In the genomic region with DNA sequence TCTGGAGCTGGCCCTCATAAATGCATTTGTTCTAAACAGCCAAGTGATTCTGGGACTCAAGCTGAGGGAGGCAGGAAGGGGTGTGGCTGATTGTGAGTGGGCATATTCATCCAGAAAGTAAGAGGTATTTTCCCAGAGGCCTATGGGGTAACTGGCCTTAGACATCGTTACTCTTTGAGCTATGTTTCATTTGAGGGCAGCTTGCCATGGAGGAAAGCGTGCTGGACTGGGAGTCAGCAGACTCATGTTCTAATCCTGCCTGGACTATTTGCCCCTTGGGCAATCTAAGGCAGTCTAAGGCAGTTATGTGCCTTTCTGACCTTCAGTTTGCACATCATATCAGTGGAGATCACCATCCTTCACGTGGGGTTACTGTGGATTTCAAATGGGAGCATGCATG, we compare ENCODE assay signal across 15 cellular contexts.
DNase-seq lines count a peak whose midpoint lies in the region; ATAC-seq, FAIRE-seq and TF ChIP-seq lines count a peak whose summit lies in the region.
"Had no signal": no experiment of that assay in that cellular context is flagged by ENCODE, and none has a peak within 500 bp of the region (broad histone marks: within the 10 kb centered on the region; RNA-seq: fewer than 3 reads in every experiment).

No MANE protein-coding gene starts in this region.

- H3K4me2 ChIP-seq in H1 (ENCODE audit: insufficient read depth in 1 of 2, low read depth in 2 of 2, low read length in 2 of 2), result no peak overlapping the region
- H3K4me2 ChIP-seq: BLaER1 treated with 17β-estradiol and CSF1 and Interleukin-3, amounts not matched to agents 10 nM and 100 nM had no signal

- POLR2A ChIA-PET in H1 (lab: Charles Lee; ENCODE audit: partially characterized antibody), result interaction anchor here (0.8 kb wide), 1 partner anchor 11 kb away, joined by 3 read pairs; no protein-coding TSS in a partner anchor

- 95% methylated on average over 3 of the region's 3 CpGs; no CpG with 5 or more reads in 1 of the 2 experiments for WGBS in H1 (ENCODE audit: extremely low coverage in 1 of 2, insufficient coverage in 1 of 2, insufficient read length in 1 of 2, insufficient replicate concordance in 2 of 2, low coverage in 1 of 2, low lambda C conversion rate in 2 of 2, missing lambda C conversion rate in 1 of 2), 2 experiments

- DNase-seq in Daoy (ENCODE audit: low read depth) (peak; percentile 9), H1 (ENCODE audit: low read depth in 1 of 2, low spot score in 2 of 2) (no peak), omental fat pad (ENCODE audit: low spot score) (peak; percentile 25), frontal cortex (ENCODE audit: low spot score in 2 of 2) (no peak), NCI-H2081 treated with DMSO at 0.1 percent for 48 hours (lab: John Stamatoyannopoulos, UW) (no peak)
- DNase-seq in effector memory CD8-positive, alpha-beta T cell, result no peak
- DNase-seq: activated B cell treated with CpG ODN at 0.5 μM for 24 hours, NCI-H446 treated with DMSO at 0.1 percent for 48 hours, SHP77 treated with DMSO at 0.1 percent for 48 hours had no signal

- ATAC-seq in HG02870 (IDR thresholded peaks at IDR 0.05; ENCODE audit: unreplicated experiment) (peak; percentile 61), omental fat pad (ENCODE audit: low FRiP score) (peak; percentile 64), HG02798 (IDR thresholded peaks at IDR 0.05; ENCODE audit: poor library complexity, unreplicated experiment) (no peak)
- no peak for ATAC-seq in effector memory CD8-positive, alpha-beta T cell (replicated peaks)

- no peak overlapping the region for H3K4me3 ChIP-seq in H1 (ENCODE audit: extremely low read depth in 1 of 4, insufficient read depth in 2 of 4, low read depth in 3 of 4, low read length in 4 of 4)
- H3K4me3 ChIP-seq: BLaER1 treated with 17β-estradiol and CSF1 and Interleukin-3, amounts not matched to agents 10 nM and 100 nM; HAP-1 had no signal

- no peaks in the 10 kb centered on the region for H3K79me2 ChIP-seq in H1 (ENCODE audit: control insufficient read depth in 1 of 2, insufficient read depth in 2 of 2, low read length in 2 of 2)

- CTCF ChIA-PET in H1 (lab: Charles Lee; ENCODE audit: partially characterized antibody), result interaction anchor here (1.1 to 1.3 kb wide), 2 partner anchors 48 to 137 kb away, joined by 3 to 4 read pairs; no protein-coding TSS in a partner anchor

- H3K18ac ChIP-seq in H1 (ENCODE audit: extremely low read depth, low read length), result no peak overlapping the region

- no peaks in the 10 kb centered on the region for H3K9me3 ChIP-seq in H1 (ENCODE audit: insufficient read depth in 2 of 2, low read depth in 1 of 2, low read length in 1 of 2)
- H3K9me3 ChIP-seq: BLaER1 treated with 17β-estradiol and CSF1 and Interleukin-3, amounts not matched to agents 10 nM and 100 nM; HAP-1 had no signal

- H3K36me3 ChIP-seq in H1 (ENCODE audit: control insufficient read depth in 2 of 4, insufficient read depth in 4 of 4, low read length in 3 of 4), result no peaks in the 10 kb centered on the region
- H3K36me3 ChIP-seq: BLaER1 treated with 17β-estradiol and CSF1 and Interleukin-3, amounts not matched to agents 10 nM and 100 nM; HAP-1 had no signal

- peaks cover 30 to 45% of the 10 kb centered on the region in 2 donors for H3K27me3 Mint-ChIP-seq in effector memory CD8-positive, alpha-beta T cell

- TF ChIP-seq POLR2A in H1 (IDR thresholded peaks at IDR 0.05; ENCODE audit: control extremely low read depth in 1 of 2, low read depth in 2 of 2, low read length in 2 of 2), result no peak

- no peaks in the 10 kb centered on the region for H3K23me2 ChIP-seq in H1 (ENCODE audit: low read depth, low read length)

- H3K9me3 Mint-ChIP-seq in effector memory CD8-positive, alpha-beta T cell, result no peaks in the 10 kb centered on the region
- H3K9me3 Mint-ChIP-seq: activated B cell treated with CpG ODN at 0.5 μM for 24 hours; activated T-helper 2 cell treated with anti-CD3 and anti-CD28 coated beads, Interferon-gamma antibody, Interleukin-2, Interleukin-4, amounts not matched to agents 10 μg/mL and 5 μg/mL and 100 μg/mL, durations not matched to agents 14 hours and 24 hours and 36 hours; mesothelial cell of epicardium had no signal

- no peak overlapping the region for H3K27ac ChIP-seq in H1 (ENCODE audit: low read depth, low read length)
- H3K27ac ChIP-seq: BLaER1 treated with 17β-estradiol and CSF1 and Interleukin-3, amounts not matched to agents 10 nM and 100 nM had no signal

- no peaks in the 10 kb centered on the region for H3K4me1 Mint-ChIP-seq in effector memory CD8-positive, alpha-beta T cell (ENCODE audit: low read depth in 2 of 2)
- H3K4me1 Mint-ChIP-seq: activated B cell treated with CpG ODN at 0.5 μM for 24 hours had no signal

- no peak overlapping the region for H4K91ac ChIP-seq in H1 (replicated peaks; ENCODE audit: insufficient read length, low read length)

- H2AK5ac ChIP-seq in H1 (ENCODE audit: low read depth, low read length), result no peak overlapping the region

- no peak overlapping the region for H4K5ac ChIP-seq in H1 (ENCODE audit: insufficient read length, low read depth, low read length)

- no peak overlapping the region for H2AFZ ChIP-seq in H1 (ENCODE audit: low read length)

- FAIRE-seq in H1 (lab: Jason Lieb, UNC) (no peak), frontal cortex (lab: Jason Lieb, UNC) (no peak)

- H4K8ac ChIP-seq in H1 (ENCODE audit: extremely low read depth, insufficient read depth, low read length), result no peak overlapping the region

- no peak overlapping the region for H3K27ac Mint-ChIP-seq in effector memory CD8-positive, alpha-beta T cell
- H3K27ac Mint-ChIP-seq: activated B cell treated with CpG ODN at 0.5 μM for 24 hours; activated T-helper 2 cell treated with anti-CD3 and anti-CD28 coated beads, Interferon-gamma antibody, Interleukin-2, Interleukin-4, amounts not matched to agents 10 μg/mL and 5 μg/mL and 100 μg/mL, durations not matched to agents 14 hours and 24 hours and 36 hours had no signal

- no peaks in the 10 kb centered on the region for H3K79me1 ChIP-seq in H1 (ENCODE audit: low read depth, low read length)

- H3K27me3 ChIP-seq in H1 (replicated peaks in 1 of 4; ENCODE audit: control insufficient read depth in 3 of 4, extremely low read depth in 1 of 4, insufficient read depth in 3 of 4, low read length in 3 of 4), result no peaks in the 10 kb centered on the region
- H3K27me3 ChIP-seq: BLaER1 treated with 17β-estradiol and CSF1 and Interleukin-3, amounts not matched to agents 10 nM and 100 nM had no signal

- no peak overlapping the region for H2BK20ac ChIP-seq in H1 (ENCODE audit: low read length)

- no peak for TF ChIP-seq CTCF in H1 (IDR thresholded peaks at IDR 0.05; ENCODE audit: control extremely low read depth in 1 of 3, insufficient read depth in 1 of 3, low read depth in 1 of 3, low read length in 3 of 3)
- no peak for TF ChIP-seq CTCF in omental fat pad (IDR thresholded peaks at IDR 0.05)

- H3K23ac ChIP-seq in H1 (ENCODE audit: insufficient read length), result no peak overlapping the region

- TF ChIP-seq EP300 in H1 (IDR thresholded peaks at IDR 0.05; ENCODE audit: borderline replicate concordance in 1 of 2, low read depth in 2 of 2, low read length in 2 of 2), result no peak

- no peak overlapping the region for H3K9ac ChIP-seq in H1 (replicated peaks in 1 of 4; ENCODE audit: extremely low read depth in 1 of 4, low read depth in 3 of 4, low read length in 3 of 4)
- H3K9ac ChIP-seq: BLaER1 treated with 17β-estradiol and CSF1 and Interleukin-3, amounts not matched to agents 10 nM and 100 nM had no signal

- no peak overlapping the region for H3K4me3 Mint-ChIP-seq in effector memory CD8-positive, alpha-beta T cell
- H3K4me3 Mint-ChIP-seq: activated B cell treated with CpG ODN at 0.5 μM for 24 hours, mesothelial cell of epicardium had no signal

- no peak overlapping the region for H2BK120ac ChIP-seq in H1 (replicated peaks; ENCODE audit: low read depth, low read length)

- peaks cover 3% of the 10 kb centered on the region for H3K36me3 Mint-ChIP-seq in effector memory CD8-positive, alpha-beta T cell (ENCODE audit: insufficient read depth)
- H3K36me3 Mint-ChIP-seq: mesothelial cell of epicardium had no signal

- H3K56ac ChIP-seq in H1 (replicated peaks; ENCODE audit: insufficient read length, low read depth, low read length), result no peak overlapping the region

- no peak for TF ChIP-seq RAD21 in H1 (IDR thresholded peaks at IDR 0.05 in 1 of 2, conservative IDR thresholded peaks at IDR 0.05 in 1 of 2; ENCODE audit: low read depth in 2 of 2, low read length in 2 of 2)

- H2BK15ac ChIP-seq in H1 (ENCODE audit: low read length), result 0 out of 2 replicates have a peak overlapping the region, but pooled peaks have one; percentile 37

- H4K20me1 ChIP-seq in H1 (replicated peaks in 1 of 2; ENCODE audit: control insufficient read depth in 1 of 2, insufficient read depth in 2 of 2, low read length in 2 of 2), result no peaks in the 10 kb centered on the region
- H4K20me1 ChIP-seq: BLaER1 treated with 17β-estradiol and CSF1 and Interleukin-3, amounts not matched to agents 10 nM and 100 nM had no signal

- H3K4ac ChIP-seq in H1 (replicated peaks; ENCODE audit: insufficient read length, low read depth, low read length), result no peak overlapping the region

- H3K4me1 ChIP-seq in H1 (replicated peaks in 1 of 4; ENCODE audit: control insufficient read depth in 3 of 4, insufficient read depth in 4 of 4, low read length in 3 of 4), result no peaks in the 10 kb centered on the region
- H3K4me1 ChIP-seq: BLaER1 treated with 17β-estradiol and CSF1 and Interleukin-3, amounts not matched to agents 10 nM and 100 nM; HAP-1 had no signal

- no peak overlapping the region for H2BK5ac ChIP-seq in H1 (ENCODE audit: low read depth, low read length)

- H3K14ac ChIP-seq in H1 (ENCODE audit: insufficient read length), result no peak overlapping the region

- no peak overlapping the region for H2BK12ac ChIP-seq in H1 (ENCODE audit: low read depth, low read length)

TF ChIP-seq in H1, 55 proteins besides CTCF, POLR2A, EP300 and RAD21 (continues in another document):
- TF ChIP-seq TBP (IDR thresholded peaks at IDR 0.05; ENCODE audit: low read depth, low read length), result no peak
- TF ChIP-seq RXRA (IDR thresholded peaks at IDR 0.05; ENCODE audit: insufficient read depth, low read depth, low read length), result no peak
- TF ChIP-seq SAP30 (IDR thresholded peaks at IDR 0.05; ENCODE audit: insufficient read depth, insufficient replicate concordance, low read length), result no peak
- TF ChIP-seq, protein P1, sequence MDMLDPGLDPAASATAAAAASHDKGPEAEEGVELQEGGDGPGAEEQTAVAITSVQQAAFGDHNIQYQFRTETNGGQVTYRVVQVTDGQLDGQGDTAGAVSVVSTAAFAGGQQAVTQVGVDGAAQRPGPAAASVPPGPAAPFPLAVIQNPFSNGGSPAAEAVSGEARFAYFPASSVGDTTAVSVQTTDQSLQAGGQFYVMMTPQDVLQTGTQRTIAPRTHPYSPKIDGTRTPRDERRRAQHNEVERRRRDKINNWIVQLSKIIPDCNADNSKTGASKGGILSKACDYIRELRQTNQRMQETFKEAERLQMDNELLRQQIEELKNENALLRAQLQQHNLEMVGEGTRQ (IDR thresholded peaks at IDR 0.05; ENCODE audit: low read length), result no peak
- TF ChIP-seq, protein P2, sequence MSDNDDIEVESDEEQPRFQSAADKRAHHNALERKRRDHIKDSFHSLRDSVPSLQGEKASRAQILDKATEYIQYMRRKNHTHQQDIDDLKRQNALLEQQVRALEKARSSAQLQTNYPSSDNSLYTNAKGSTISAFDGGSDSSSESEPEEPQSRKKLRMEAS (IDR thresholded peaks at IDR 0.05), result no peak

Comparison
In these comparisons a context has a peak if more than half of its experiments do, and no peak if none do; other contexts are left out.
1. DNase-seq: peak in Daoy (single experiment) and omental fat pad (single experiment); none in H1 (0 of 2), frontal cortex (0 of 2), effector memory CD8-positive, alpha-beta T cell (0 of 3) and NCI-H2081 treated with DMSO at 0.1 percent for 48 hours (single experiment).
2. ATAC-seq: peak in HG02870 (single experiment) and omental fat pad (single experiment); none in HG02798 (single experiment) and effector memory CD8-positive, alpha-beta T cell (single experiment).